In the genomic region with DNA sequence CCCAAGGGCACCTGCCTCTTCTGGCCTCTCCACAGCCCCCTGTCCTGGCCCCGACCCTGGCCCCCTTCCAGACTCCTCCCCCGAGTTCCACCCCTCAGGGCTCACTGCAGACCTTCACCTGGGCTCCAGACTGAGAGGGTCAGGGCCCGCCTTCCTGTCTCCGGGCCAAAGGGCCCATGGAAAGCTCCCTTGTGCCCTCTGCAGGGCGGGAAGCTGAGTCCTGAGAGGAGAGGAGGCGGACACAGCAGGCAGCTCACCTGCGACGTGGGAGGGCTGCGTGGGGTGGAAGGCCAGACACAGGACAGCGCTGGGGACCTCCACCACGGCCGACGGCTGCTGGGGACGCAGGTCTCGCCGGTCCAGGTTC, we compare ENCODE assay signal across 2 cellular contexts.
TF ChIP-seq lines count a peak whose summit lies in the region.

No MANE protein-coding gene starts in this region.

TF ChIP-seq in HCT116, 20 proteins besides CTCF, POLR2A, EP300 and RAD21:
- no peak for TF ChIP-seq TCF7L2 (IDR thresholded peaks at IDR 0.05; ENCODE audit: borderline replicate concordance, extremely low read depth, insufficient read depth, insufficient read length)
- TF ChIP-seq, protein P1, sequence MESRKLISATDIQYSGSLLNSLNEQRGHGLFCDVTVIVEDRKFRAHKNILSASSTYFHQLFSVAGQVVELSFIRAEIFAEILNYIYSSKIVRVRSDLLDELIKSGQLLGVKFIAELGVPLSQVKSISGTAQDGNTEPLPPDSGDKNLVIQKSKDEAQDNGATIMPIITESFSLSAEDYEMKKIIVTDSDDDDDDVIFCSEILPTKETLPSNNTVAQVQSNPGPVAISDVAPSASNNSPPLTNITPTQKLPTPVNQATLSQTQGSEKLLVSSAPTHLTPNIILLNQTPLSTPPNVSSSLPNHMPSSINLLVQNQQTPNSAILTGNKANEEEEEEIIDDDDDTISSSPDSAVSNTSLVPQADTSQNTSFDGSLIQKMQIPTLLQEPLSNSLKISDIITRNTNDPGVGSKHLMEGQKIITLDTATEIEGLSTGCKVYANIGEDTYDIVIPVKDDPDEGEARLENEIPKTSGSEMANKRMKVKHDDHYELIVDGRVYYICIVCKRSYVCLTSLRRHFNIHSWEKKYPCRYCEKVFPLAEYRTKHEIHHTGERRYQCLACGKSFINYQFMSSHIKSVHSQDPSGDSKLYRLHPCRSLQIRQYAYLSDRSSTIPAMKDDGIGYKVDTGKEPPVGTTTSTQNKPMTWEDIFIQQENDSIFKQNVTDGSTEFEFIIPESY (IDR thresholded peaks at IDR 0.05; ENCODE audit: extremely low read depth, insufficient replicate concordance, low read length), result no peak
- TF ChIP-seq ELF1 (IDR thresholded peaks at IDR 0.05; ENCODE audit: borderline replicate concordance, low read depth), result no peak
- no peak for TF ChIP-seq JUND (IDR thresholded peaks at IDR 0.05)
- TF ChIP-seq SRF (IDR thresholded peaks at IDR 0.05; ENCODE audit: low read depth), result no peak
- TF ChIP-seq FOSL1 (IDR thresholded peaks at IDR 0.05; ENCODE audit: low read depth), result no peak
- no peak for TF ChIP-seq EZH2 (IDR thresholded peaks at IDR 0.05)
- TF ChIP-seq POLR2AphosphoS5 (IDR thresholded peaks at IDR 0.05; ENCODE audit: low read depth, low read length), result no peak; the same call in 1 of the 2 replicates
- TF ChIP-seq REST (IDR thresholded peaks at IDR 0.05; ENCODE audit: low read depth), result no peak
- no peak for TF ChIP-seq CEBPB (IDR thresholded peaks at IDR 0.05; ENCODE audit: low read depth)
- TF ChIP-seq EGR1 (IDR thresholded peaks at IDR 0.05; ENCODE audit: low read depth), result no peak
- TF ChIP-seq ZFX (IDR thresholded peaks at IDR 0.05), result no peak
- TF ChIP-seq MAX (IDR thresholded peaks at IDR 0.05), result no peak
- TF ChIP-seq SP1 (IDR thresholded peaks at IDR 0.05; ENCODE audit: low read depth), result no peak
- no peak for TF ChIP-seq YY1 (IDR thresholded peaks at IDR 0.05; ENCODE audit: extremely low read depth, insufficient replicate concordance, low read depth, low read length)
- TF ChIP-seq ATF3 (IDR thresholded peaks at IDR 0.05), result no peak
- TF ChIP-seq SIN3A (IDR thresholded peaks at IDR 0.05; ENCODE audit: low read depth), result no peak
- TF ChIP-seq CBX3 (IDR thresholded peaks at IDR 0.05; ENCODE audit: low read depth), result no peak
- no peak for TF ChIP-seq ZNF274 (IDR thresholded peaks at IDR 0.05; ENCODE audit: low read depth, low read length)
- no peak for TF ChIP-seq EZH2phosphoT487 (IDR thresholded peaks at IDR 0.05; ENCODE audit: borderline replicate concordance)

TF ChIP-seq in SK-N-SH, 30 proteins besides CTCF, POLR2A, EP300 and RAD21:
- TF ChIP-seq USF2 (IDR thresholded peaks at IDR 0.05; ENCODE audit: borderline replicate concordance, low read depth, low read length) (no peak), IRF3 (IDR thresholded peaks at IDR 0.05; ENCODE audit: low read depth, low read length) (no peak), MAX (IDR thresholded peaks at IDR 0.05; ENCODE audit: low read depth) (no peak), POLR2AphosphoS5 (IDR thresholded peaks at IDR 0.05; ENCODE audit: low read depth, low read length) (no peak), ELF1 (IDR thresholded peaks at IDR 0.05) (no peak), JUND (IDR thresholded peaks at IDR 0.05) (no peak), MXI1 (IDR thresholded peaks at IDR 0.05; ENCODE audit: low read depth, low read length) (no peak), RCOR1 (IDR thresholded peaks at IDR 0.05; ENCODE audit: low read length) (no peak), NRF1 (IDR thresholded peaks at IDR 0.05; ENCODE audit: low read depth, low read length) (no peak), GABPA (IDR thresholded peaks at IDR 0.05; ENCODE audit: low read depth) (no peak), TAF1 (IDR thresholded peaks at IDR 0.05; ENCODE audit: borderline replicate concordance, low read depth, low read length) (no peak), USF1 (IDR thresholded peaks at IDR 0.05; ENCODE audit: borderline replicate concordance, low read depth) (no peak), MEF2A (IDR thresholded peaks at IDR 0.05; ENCODE audit: borderline replicate concordance, low read depth) (no peak), RXRA (IDR thresholded peaks at IDR 0.05; ENCODE audit: borderline replicate concordance, low read depth) (no peak), FOXM1 (IDR thresholded peaks at IDR 0.05; ENCODE audit: low read depth) (no peak), SIN3A (IDR thresholded peaks at IDR 0.05; ENCODE audit: borderline replicate concordance, low read depth, low read length) (no peak)
TF ChIP-seq in SK-N-SH: peak in this region for 0.
